9 cellular contexts compared by ENCODE assay signal in the genomic region with DNA sequence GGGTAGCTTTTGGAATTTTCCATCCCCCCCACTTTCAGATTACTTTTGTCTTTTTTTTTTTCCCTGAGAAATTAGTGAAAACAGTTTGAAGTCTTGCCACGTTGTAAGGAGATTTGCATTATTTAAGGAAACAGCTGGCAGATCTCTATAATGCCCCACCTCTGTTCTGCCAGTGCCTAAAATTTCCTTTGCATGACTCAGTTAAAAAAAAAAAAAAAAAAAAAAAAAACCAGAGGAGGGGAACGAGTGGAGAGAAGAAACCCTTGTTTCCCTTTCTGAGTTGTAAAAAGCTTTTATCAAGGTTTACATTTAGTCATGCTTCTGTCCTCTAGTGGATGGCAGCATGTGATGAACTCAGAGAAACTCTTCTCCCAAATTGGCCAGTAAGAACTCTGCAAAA. TPM values are rescaled to one million over a fixed set of nuclear protein-coding genes. Genes with fewer than 3 reads are reported as not detected.
DNase-seq lines count a peak whose midpoint lies in the region; ATAC-seq and TF ChIP-seq lines count a peak whose summit lies in the region.
"Had no signal": no experiment of that assay in that cellular context is flagged by ENCODE, and none has a peak within 500 bp of the region (broad histone marks: within the 10 kb centered on the region; RNA-seq: fewer than 3 reads in every experiment).

No MANE protein-coding gene starts in this region.

- no peaks in the 10 kb centered on the region for H3K27me3 Mint-ChIP-seq in activated naive CD4-positive, alpha-beta T cell treated with anti-CD3 and anti-CD28 coated beads for 36 hours (ENCODE audit: low read depth)

- intact Hi-C loops in mucosa of descending colon (cut with DNase I, micrococcal nuclease), result no loop called here
- intact Hi-C loops in activated naive CD4-positive, alpha-beta T cell treated with anti-CD3 and anti-CD28 coated beads for 36 hours (cut with micrococcal nuclease), result no loop called here

- TF ChIP-seq CTCF in mucosa of descending colon (IDR thresholded peaks at IDR 0.05), result no peak

- peak; percentile 64 for ATAC-seq in mucosa of descending colon
- ATAC-seq in HG02678 (IDR thresholded peaks at IDR 0.05; ENCODE audit: unreplicated experiment), result no peak

- peaks cover 21 to 32% (median 25%) of the 10 kb centered on the region in 10 experiments for H3K4me1 ChIP-seq in BLaER1 treated with 17β-estradiol and CSF1 and Interleukin-3, amounts not matched to agents 10 nM and 100 nM
- H3K4me1 ChIP-seq in mucosa of descending colon (ENCODE audit: low read depth), result no peaks in the 10 kb centered on the region

- CTCF ChIA-PET in activated naive CD4-positive, alpha-beta T cell treated with anti-CD3 and anti-CD28 coated beads for 36 hours (lab: Charles Lee), result interaction anchor here (0.6 to 1.5 kb wide), 4 partner anchors 33 to 691 kb away, joined by 4 read pairs; partner anchors contain the start of gene CARMIL1

- H3K4me3 Mint-ChIP-seq in activated naive CD4-positive, alpha-beta T cell treated with anti-CD3 and anti-CD28 coated beads for 36 hours, result no peak overlapping the region

- H3K36me3 Mint-ChIP-seq in activated naive CD4-positive, alpha-beta T cell treated with anti-CD3 and anti-CD28 coated beads for 36 hours (ENCODE audit: low read depth), result no peaks in the 10 kb centered on the region

- no peaks in the 10 kb centered on the region for H3K9me3 Mint-ChIP-seq in activated naive CD4-positive, alpha-beta T cell treated with anti-CD3 and anti-CD28 coated beads for 36 hours

- H3K9ac ChIP-seq in BLaER1 treated with 17β-estradiol and CSF1 and Interleukin-3, amounts not matched to agents 10 nM and 100 nM, result no peak overlapping the region

- peaks cover 0 to 4% (median 0%) of the 10 kb centered on the region in 11 experiments; a peak in 1 of 22 replicates for H4K20me1 ChIP-seq in BLaER1 treated with 17β-estradiol and CSF1 and Interleukin-3, amounts not matched to agents 10 nM and 100 nM

- H3K27ac Mint-ChIP-seq in activated naive CD4-positive, alpha-beta T cell treated with anti-CD3 and anti-CD28 coated beads for 36 hours, result no peak overlapping the region

- H3K4me2 ChIP-seq in BLaER1 treated with 17β-estradiol and CSF1 and Interleukin-3, amounts not matched to agents 10 nM and 100 nM, result peak overlapping the region; percentile 47 to 70 (median 61); a peak in 21 of 22 replicates

- peaks cover 26% of the 10 kb centered on the region for H3K4me1 Mint-ChIP-seq in activated naive CD4-positive, alpha-beta T cell treated with anti-CD3 and anti-CD28 coated beads for 36 hours (ENCODE audit: low read depth)

- no peaks in the 10 kb centered on the region for H3K27me3 ChIP-seq in BLaER1 treated with 17β-estradiol and CSF1 and Interleukin-3, amounts not matched to agents 10 nM and 100 nM

- H3K9me3 ChIP-seq in BLaER1 treated with 17β-estradiol and CSF1 and Interleukin-3, amounts not matched to agents 10 nM and 100 nM (replicated peaks in 1 of 11), result no peaks in the 10 kb centered on the region
- no peaks in the 10 kb centered on the region for H3K9me3 ChIP-seq in mucosa of descending colon

- H3K27ac ChIP-seq in BLaER1 treated with 17β-estradiol and CSF1 and Interleukin-3, amounts not matched to agents 10 nM and 100 nM, result peak overlapping the region in 8 of 11 experiments; percentile 0 to 69 (median 48); a peak in 10 of 22 replicates

- no peak overlapping the region for H3K4me3 ChIP-seq in BLaER1 treated with 17β-estradiol and CSF1 and Interleukin-3, amounts not matched to agents 10 nM and 100 nM
- no peak overlapping the region for H3K4me3 ChIP-seq in mucosa of descending colon

- DNase-seq in M059J (ENCODE audit: low read depth) (peak; percentile 86), dermis blood vessel endothelial cell (peak; percentile 11), mucosa of descending colon (no peak), NCI-H2227 (lab: John Stamatoyannopoulos, UW; ENCODE audit: unreplicated experiment) (no peak), middle frontal gyrus (ENCODE audit: extremely low spot score, low spot score) (no peak)
- DNase-seq in activated naive CD4-positive, alpha-beta T cell treated with anti-CD3 and anti-CD28 coated beads for 36 hours, result no peak
- DNase-seq: NCI-H510A treated with DMSO at 0.1 percent for 48 hours had no signal

- no peaks in the 10 kb centered on the region for H3K36me3 ChIP-seq in BLaER1 treated with 17β-estradiol and CSF1 and Interleukin-3, amounts not matched to agents 10 nM and 100 nM
- no peaks in the 10 kb centered on the region for H3K36me3 ChIP-seq in mucosa of descending colon (ENCODE audit: low read depth)

RNA-seq across cellular contexts. Expression of gene CARMIL1, which starts 33.5 kb away (rescaled TPM):
- total RNA-seq in M059J (2014; rRNA removed; shearing (Covaris generic)), result 13.9 and 20.3 TPM in 2 replicates
- total RNA-seq in dermis blood vessel endothelial cell (7.2 and 10.6 TPM in 2 replicates), mucosa of descending colon (10 to 100 TPM; 21.8 to 61.0 (median 44.8) TPM)
- total RNA-seq in activated naive CD4-positive, alpha-beta T cell treated with anti-CD3 and anti-CD28 coated beads for 36 hours, result 1 to 10 TPM; 3.9 to 4.0 TPM

Comparison
In these comparisons a context has a peak if more than half of its experiments do, and no peak if none do; other contexts are left out.
1. DNase-seq: peak in M059J (single experiment) and dermis blood vessel endothelial cell (single experiment); none in mucosa of descending colon (0 of 3), NCI-H2227 (single experiment), middle frontal gyrus (single experiment) and activated naive CD4-positive, alpha-beta T cell treated with anti-CD3 and anti-CD28 coated beads for 36 hours (single experiment).